20 cellular contexts compared by ENCODE assay signal in genomic region chr14:104821971-104822608, GRCh38.
"Had no signal": no experiment of that assay in that cellular context is flagged by ENCODE, and none has a peak within 500 bp of the region (broad histone marks: within the 10 kb centered on the region; RNA-seq: fewer than 3 reads in every experiment).

No MANE protein-coding gene starts in this region.

- H3K36me3 ChIP-seq: left lung, pancreas, tibial artery had no signal

- H3K27me3 Mint-ChIP-seq: activated naive CD4-positive, alpha-beta T cell treated with anti-CD3 and anti-CD28 coated beads, Interleukin-2, amount 50 U/mL, for 24 hours had no signal

- H3K9me3 ChIP-seq: left lung, mucosa of descending colon, pancreas, tibial artery had no signal

- H3K4me3 ChIP-seq: left lung, mucosa of descending colon, pancreas, SK-N-MC, tibial artery had no signal

- H3K27ac ChIP-seq: left lung, pancreas, SK-N-MC, tibial artery had no signal

- H3K4me3 Mint-ChIP-seq: activated CD4-positive, alpha-beta T cell treated with anti-CD3 and anti-CD28 coated beads, Interleukin-2, amount 10 ng/mL, durations not matched to agents 24 days and 14 days; activated CD8-positive, alpha-beta T cell treated with anti-CD3 and anti-CD28 coated beads for 36 hours; activated naive CD4-positive, alpha-beta T cell treated with anti-CD3 and anti-CD28 coated beads, Interleukin-2, amount 50 U/mL, for 24 hours; activated T-cell treated with anti-CD3 and anti-CD28 coated beads, Interleukin-2, amount 50 U/mL, for 4 hours; effector memory CD8-positive, alpha-beta T cell; naive B cell had no signal

- ATAC-seq: activated CD8-positive, alpha-beta T cell treated with anti-CD3 and anti-CD28 coated beads for 36 hours; activated T-cell treated with anti-CD3 and anti-CD28 coated beads, Interleukin-2, amount 50 U/mL, for 4 hours; effector memory CD8-positive, alpha-beta T cell; left lung; mucosa of descending colon; pancreas had no signal

- DNase-seq: activated CD4-positive, CD25-positive, alpha-beta regulatory T cell; activated CD8-positive, alpha-beta memory T cell treated with anti-CD3 and anti-CD28 coated beads, Interleukin-2, amount 50 U/mL, for 4 hours; activated CD8-positive, alpha-beta T cell treated with anti-CD3 and anti-CD28 coated beads for 36 hours; activated T-cell treated with anti-CD3 and anti-CD28 coated beads, Interleukin-2, amount 50 U/mL, for 4 hours; effector memory CD8-positive, alpha-beta T cell; hippocampal formation; naive B cell; stimulated activated CD4-positive, alpha-beta T cell treated with anti-CD3 and anti-CD28 coated beads, Interleukin-12 subunit alpha, Interleukin-12 subunit beta, amount 100 ng/mL, for 4 hours; stimulated activated CD4-positive, alpha-beta T cell treated with anti-CD3 and anti-CD28 coated beads, Interleukin-1b, Interleukin-23, amount 100 ng/mL, for 48 hours; stimulated activated CD8-positive, alpha-beta memory T cell treated with anti-CD3 and anti-CD28 coated beads, Interleukin-4, amount 100 ng/mL, for 48 hours; stimulated activated naive CD4-positive, alpha-beta T cell treated with Interleukin-2 at 50 U/mL for 16 hours; substantia nigra; T-helper 9 cell had no signal

- H3K27ac Mint-ChIP-seq: activated CD4-positive, alpha-beta T cell treated with anti-CD3 and anti-CD28 coated beads, Interleukin-2, amount 10 ng/mL, durations not matched to agents 24 days and 14 days; activated CD8-positive, alpha-beta T cell treated with anti-CD3 and anti-CD28 coated beads for 36 hours; activated naive CD4-positive, alpha-beta T cell treated with anti-CD3 and anti-CD28 coated beads, Interleukin-2, amount 50 U/mL, for 24 hours; effector memory CD8-positive, alpha-beta T cell had no signal

- H3K36me3 Mint-ChIP-seq: activated naive CD4-positive, alpha-beta T cell treated with anti-CD3 and anti-CD28 coated beads, Interleukin-2, amount 50 U/mL, for 24 hours had no signal

- H3K27me3 ChIP-seq: pancreas, tibial artery had no signal

- H3K9me3 Mint-ChIP-seq: activated naive CD4-positive, alpha-beta T cell treated with anti-CD3 and anti-CD28 coated beads, Interleukin-2, amount 50 U/mL, for 24 hours had no signal
